ENCODE assay signal across 19 cellular contexts in the genomic region with DNA sequence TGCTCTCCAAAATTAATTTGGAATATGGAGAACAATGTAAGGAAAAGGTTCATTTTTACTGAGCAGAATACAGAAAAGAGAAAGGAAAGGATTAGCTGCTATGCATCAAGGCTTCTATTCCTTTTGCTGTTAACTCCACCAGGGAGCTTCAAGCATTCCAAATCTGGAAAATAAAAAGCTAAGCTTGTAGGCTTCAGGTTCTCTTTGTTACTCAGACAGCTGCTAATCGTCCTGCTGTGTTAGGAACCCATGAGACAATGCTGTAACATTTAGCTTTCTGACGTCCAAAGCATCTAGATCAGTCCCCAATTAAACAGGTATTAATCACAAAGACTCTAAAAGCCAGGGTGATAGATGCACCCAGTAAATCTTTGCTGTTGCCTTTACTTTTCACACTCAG.
"Had no signal": no experiment of that assay in that cellular context is flagged by ENCODE, and none has a peak within 500 bp of the region (broad histone marks: within the 10 kb centered on the region; RNA-seq: fewer than 3 reads in every experiment).

No MANE protein-coding gene starts in this region.

- H3K27ac Mint-ChIP-seq: activated CD4-positive, alpha-beta memory T cell treated with anti-CD3 and anti-CD28 coated beads for 36 hours; activated naive CD8-positive, alpha-beta T cell treated with anti-CD3 and anti-CD28 coated beads, Interleukin-2, amount 10 ng/mL, durations not matched to agents 7 days and 5 days; activated T-helper 1 cell treated with anti-CD3 and anti-CD28 coated beads, Interleukin-12 subunit alpha, Interleukin-12 subunit beta, Interleukin-2, Interleukin-4 antibody, amounts not matched to agents 30 ng/mL and 10 ng/mL and 1 ng/mL, durations not matched to agents 14 hours and 24 hours and 36 hours; stimulated activated naive CD8-positive, alpha-beta T cell treated with anti-CD3 and anti-CD28 coated beads, Interleukin-15, amount 100 ng/mL, for 72 hours had no signal

- H3K27me3 ChIP-seq: cardiac muscle cell, gastrocnemius medialis, neutrophil, right lobe of liver, suprapubic skin, transverse colon, uterus had no signal

- DNase-seq: activated CD4-positive, alpha-beta memory T cell treated with anti-CD3 and anti-CD28 coated beads for 36 hours; activated CD4-positive, alpha-beta T cell treated with anti-CD3 and anti-CD28 coated beads for 4 hours; activated naive CD4-positive, alpha-beta T cell; activated naive CD8-positive, alpha-beta T cell treated with anti-CD3 and anti-CD28 coated beads, Interleukin-2, amount 10 ng/mL, durations not matched to agents 7 days and 5 days; activated T-cell treated with anti-CD3 and anti-CD28 coated beads for 4 hours; gastrocnemius medialis; islet precursor cell; right lobe of liver; stimulated activated CD4-positive, alpha-beta T cell treated with anti-CD3 and anti-CD28 coated beads, Interleukin-4, amount 100 ng/mL, for 1 hour; stimulated activated naive CD8-positive, alpha-beta T cell treated with anti-CD3 and anti-CD28 coated beads, Interleukin-15, amount 100 ng/mL, for 72 hours; transverse colon; uterus had no signal

- H3K4me3 Mint-ChIP-seq: activated CD4-positive, alpha-beta memory T cell treated with anti-CD3 and anti-CD28 coated beads for 36 hours; activated naive CD8-positive, alpha-beta T cell treated with anti-CD3 and anti-CD28 coated beads, Interleukin-2, amount 10 ng/mL, durations not matched to agents 7 days and 5 days; activated T-helper 1 cell treated with anti-CD3 and anti-CD28 coated beads, Interleukin-12 subunit alpha, Interleukin-12 subunit beta, Interleukin-2, Interleukin-4 antibody, amounts not matched to agents 30 ng/mL and 10 ng/mL and 1 ng/mL, durations not matched to agents 14 hours and 24 hours and 36 hours; stimulated activated naive CD8-positive, alpha-beta T cell treated with anti-CD3 and anti-CD28 coated beads, Interleukin-15, amount 100 ng/mL, for 72 hours had no signal

- H3K36me3 Mint-ChIP-seq: activated naive CD8-positive, alpha-beta T cell treated with anti-CD3 and anti-CD28 coated beads, Interleukin-2, amount 10 ng/mL, durations not matched to agents 7 days and 5 days had no signal

- H3K9me3 Mint-ChIP-seq: activated CD4-positive, alpha-beta memory T cell treated with anti-CD3 and anti-CD28 coated beads for 36 hours; activated naive CD8-positive, alpha-beta T cell treated with anti-CD3 and anti-CD28 coated beads, Interleukin-2, amount 10 ng/mL, durations not matched to agents 7 days and 5 days; activated T-helper 1 cell treated with anti-CD3 and anti-CD28 coated beads, Interleukin-12 subunit alpha, Interleukin-12 subunit beta, Interleukin-2, Interleukin-4 antibody, amounts not matched to agents 30 ng/mL and 10 ng/mL and 1 ng/mL, durations not matched to agents 14 hours and 24 hours and 36 hours; stimulated activated naive CD8-positive, alpha-beta T cell treated with anti-CD3 and anti-CD28 coated beads, Interleukin-15, amount 100 ng/mL, for 72 hours had no signal

- ATAC-seq: right lobe of liver; stimulated activated naive CD8-positive, alpha-beta T cell treated with anti-CD3 and anti-CD28 coated beads, Interleukin-15, amount 100 ng/mL, for 72 hours had no signal

- H3K9ac ChIP-seq: parathyroid adenoma had no signal

- H3K36me3 ChIP-seq: cardiac muscle cell, gastrocnemius medialis, neutrophil, right lobe of liver, suprapubic skin, transverse colon, uterus had no signal

- H2AFZ ChIP-seq: parathyroid adenoma had no signal

- H3K4me3 ChIP-seq: cardiac muscle cell, gastrocnemius medialis, lung, right lobe of liver, smooth muscle cell, suprapubic skin, transverse colon, uterus had no signal

- H3K79me2 ChIP-seq: parathyroid adenoma had no signal

- H3K9me3 ChIP-seq: gastrocnemius medialis, neutrophil, right lobe of liver, suprapubic skin, transverse colon, uterus had no signal

- H3K4me2 ChIP-seq: smooth muscle cell had no signal

- H3K4me1 ChIP-seq: parathyroid adenoma, right lobe of liver, uterus had no signal

- H3K27me3 Mint-ChIP-seq: activated CD4-positive, alpha-beta memory T cell treated with anti-CD3 and anti-CD28 coated beads for 36 hours; activated naive CD8-positive, alpha-beta T cell treated with anti-CD3 and anti-CD28 coated beads, Interleukin-2, amount 10 ng/mL, durations not matched to agents 7 days and 5 days had no signal

- H3K27ac ChIP-seq: gastrocnemius medialis, neutrophil, parathyroid adenoma, right lobe of liver had no signal
